9 cellular contexts compared by ENCODE assay signal in the genomic region with DNA sequence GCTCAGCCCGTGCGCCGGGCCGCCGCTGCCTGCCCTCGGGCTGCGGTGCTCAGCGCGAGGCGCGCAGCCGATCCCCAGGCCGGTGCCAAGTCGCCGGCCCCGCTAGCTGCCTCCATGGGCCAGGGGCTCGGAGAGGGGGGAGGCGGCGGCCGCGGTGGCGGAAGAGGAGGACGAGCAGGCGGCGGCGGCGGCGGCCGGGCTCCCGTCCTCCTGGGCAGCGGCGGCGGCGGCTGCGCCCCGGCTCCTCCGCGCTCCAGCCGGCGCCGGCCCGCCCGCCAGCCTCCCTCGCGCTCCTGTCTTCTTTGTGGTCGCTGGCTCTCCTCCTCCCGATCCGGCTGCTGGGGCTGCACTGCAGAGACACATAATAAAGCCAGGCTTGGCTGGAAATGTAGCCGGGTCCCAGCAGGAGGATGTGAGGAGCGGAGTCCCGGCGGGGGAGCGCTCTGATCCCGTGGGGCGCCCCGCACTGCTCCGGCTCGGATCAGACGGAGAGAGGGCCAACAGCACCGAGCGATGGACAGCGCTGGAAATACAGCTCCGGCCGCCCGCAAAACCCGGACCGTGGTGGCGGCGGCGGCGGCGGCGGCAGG. TPM values are rescaled to one million over a fixed set of nuclear protein-coding genes. Genes with fewer than 3 reads are reported as not detected.
DNase-seq lines count a peak whose midpoint lies in the region; ATAC-seq and TF ChIP-seq lines count a peak whose summit lies in the region.
"Had no signal": no experiment of that assay in that cellular context is flagged by ENCODE, and none has a peak within 500 bp of the region (broad histone marks: within the 10 kb centered on the region; RNA-seq: fewer than 3 reads in every experiment).

No MANE protein-coding gene starts in this region.

- peak; percentile 66 for ATAC-seq in omental fat pad (ENCODE audit: low FRiP score)
- ATAC-seq in HG03045 (IDR thresholded peaks at IDR 0.05; ENCODE audit: unreplicated experiment): no peak

- peak; percentile 19 for TF ChIP-seq CTCF in GM12865 (IDR thresholded peaks at IDR 0.05; ENCODE audit: insufficient read depth, low read depth, low read length, missing control alignments)
- TF ChIP-seq CTCF in cardiac muscle cell (IDR thresholded peaks at IDR 0.05; ENCODE audit: low read depth, low read length): peak; percentile 37
- TF ChIP-seq CTCF in omental fat pad (IDR thresholded peaks at IDR 0.05): no peak

- DNase-seq in 8988T (peak; percentile 98), GM12865 (ENCODE audit: low read depth) (peak; percentile 51), NCI-H526 treated with DMSO at 0.1 percent for 48 hours (lab: John Stamatoyannopoulos, UW) (peak; percentile 11), amniotic stem cell (lab: John Stamatoyannopoulos, UW) (peak; percentile 51), cardiac muscle cell (ENCODE audit: low read depth in 1 of 2, low spot score in 1 of 2) (peak; percentile 87 to 90), omental fat pad (ENCODE audit: low spot score) (no peak), COLO829 (ENCODE audit: low spot score) (no peak)

- H3K27me3 ChIP-seq in cardiac muscle cell: no peaks in the 10 kb centered on the region

- H3K4me1 ChIP-seq in cardiac muscle cell (ENCODE audit: low read depth): peaks cover 20% of the 10 kb centered on the region

- no peaks in the 10 kb centered on the region for H3K9me3 ChIP-seq in cardiac muscle cell (ENCODE audit: low read depth)

- H3K36me3 ChIP-seq in cardiac muscle cell: no peaks in the 10 kb centered on the region
- H3K36me3 ChIP-seq: neutrophil had no signal

- peak overlapping the region; percentile 63 for H3K27ac ChIP-seq in cardiac muscle cell
- H3K27ac ChIP-seq: neutrophil had no signal

- H3K4me3 ChIP-seq in GM12865 (ENCODE audit: low read depth, low read length) (peak overlapping the region; percentile 35), cardiac muscle cell (peak overlapping the region; percentile 99)

RNA-seq across cellular contexts. Expression of gene ZNF423, which starts 0.9 kb away (rescaled TPM):
- 14.5 and 22.2 TPM in 2 replicates for total RNA-seq in cardiac muscle cell
- polyA plus RNA-seq in cardiac muscle cell: 12.3 and 15.9 TPM in 2 replicates
- total RNA-seq in omental fat pad: 10 to 100 TPM in 1 of 4 donors, 1 to 10 TPM in 3; 6.6 to 22.9 (median 8.6) TPM

Comparison
In these comparisons a context has a peak if more than half of its experiments do, and no peak if none do; other contexts are left out.
1. DNase-seq: peak in 8988T (single experiment), GM12865 (single experiment), NCI-H526 treated with DMSO at 0.1 percent for 48 hours (single experiment), amniotic stem cell (single experiment) and cardiac muscle cell (2 of 2); none in omental fat pad (single experiment) and COLO829 (single experiment).
2. CTCF ChIP-seq: peak in GM12865 (single experiment) and cardiac muscle cell (single experiment); none in omental fat pad (0 of 3).